ENCODE assay signal across 8 cellular contexts in genomic region chr10:28302668-28303488, GRCh38. TPM values are rescaled to one million over a fixed set of nuclear protein-coding genes. Genes with fewer than 3 reads are reported as not detected.
A peak's percentile ranks its signal among the peaks of the same experiment; 100 is the strongest.
DNase-seq lines count a peak whose midpoint lies in the region; ATAC-seq and TF ChIP-seq lines count a peak whose summit lies in the region.

Gene MPP7, minus strand, starts transcription at chr10:28303064. Its CDS starts 64,460 bp downstream, at chr10:28238604.

- peak within 1 kb of the TSS; percentile 90 for H3K27ac Mint-ChIP-seq in endodermal cell

- H3K9me3 ChIP-seq in HUES6 (ENCODE audit: control insufficient read depth, insufficient read depth, low read depth, low read length) (no peaks in the 10 kb centered on the region), NT2/D1 (ENCODE audit: insufficient read depth, low read length) (no peaks in the 10 kb centered on the region), endodermal cell (ENCODE audit: control insufficient read depth, low read length) (no peaks in the 10 kb centered on the region), mesenchymal stem cell (ENCODE audit: control insufficient read depth, low read length) (no peaks in the 10 kb centered on the region)

- peak within 1 kb of the TSS; percentile 61 for H3K9ac ChIP-seq in HUES6 (ENCODE audit: low read length)
- H3K9ac ChIP-seq in NT2/D1 (ENCODE audit: insufficient read length, low read depth): peak within 1 kb of the TSS; percentile 84
- peak within 1 kb of the TSS; percentile 45 for H3K9ac ChIP-seq in endodermal cell (ENCODE audit: extremely low read depth, low read length, poor library complexity, severe bottlenecking)
- peak within 1 kb of the TSS; percentile 61 for H3K9ac ChIP-seq in mesenchymal stem cell (ENCODE audit: low read length)

- H2BK120ac ChIP-seq in mesenchymal stem cell (ENCODE audit: low read depth, low read length): no peak within 1 kb of the TSS

- peaks cover 81% of the 10 kb centered on the region for H3K27me3 Mint-ChIP-seq in endodermal cell (ENCODE audit: insufficient read depth)

- WGBS in endodermal cell (ENCODE audit: insufficient coverage in 1 of 2, insufficient read length in 1 of 2), 2 experiments: 0% methylated on average over 35 to 76 of the region's 76 CpGs
- WGBS in mesenchymal stem cell: under 1% methylated on average over 71 of the region's 76 CpGs

- peaks cover 37% of the 10 kb centered on the region for H3K27me3 ChIP-seq in HUES6 (ENCODE audit: control insufficient read depth, insufficient read depth, low read length)
- H3K27me3 ChIP-seq in NT2/D1 (ENCODE audit: insufficient read depth, insufficient read length): peaks cover 18% of the 10 kb centered on the region
- H3K27me3 ChIP-seq in endodermal cell (ENCODE audit: control insufficient read depth, insufficient read depth, low read length, poor library complexity, severe bottlenecking): peaks cover 78% of the 10 kb centered on the region
- peaks cover 37 to 54% of the 10 kb centered on the region in 2 experiments for H3K27me3 ChIP-seq in mesenchymal stem cell (ENCODE audit: control insufficient read depth in 1 of 2, insufficient read depth in 1 of 2, low read length in 2 of 2)

- DNase-seq in Caki2 (ENCODE audit: low read depth): peak; percentile 97
- DNase-seq in NT2/D1 (ENCODE audit: low read depth, low spot score): peak; percentile 98
- DNase-seq in activated CD8-positive, alpha-beta memory T cell treated with anti-CD3 and anti-CD28 coated beads, Interleukin-2, amount 50 U/mL, for 24 hours (ENCODE audit: extremely low read depth): peak; percentile 84
- DNase-seq in endodermal cell: peak; percentile 99
- peak; percentile 98 for DNase-seq in mesenchymal stem cell
- peak; percentile 93 for DNase-seq in stimulated activated CD8-positive, alpha-beta memory T cell treated with anti-CD3 and anti-CD28 coated beads, Interleukin-12 subunit alpha, Interleukin-12 subunit beta, amount 100 ng/mL, for 1 hour (ENCODE audit: low read depth)

- H3K36me3 Mint-ChIP-seq in endodermal cell (ENCODE audit: low read depth): no peaks in the 10 kb centered on the region

- no peak within 1 kb of the TSS for H4K8ac ChIP-seq in mesenchymal stem cell (ENCODE audit: low read length)

- H2AK5ac ChIP-seq in mesenchymal stem cell (ENCODE audit: low read length, severe bottlenecking): no peak within 1 kb of the TSS

- H2BK12ac ChIP-seq in mesenchymal stem cell (ENCODE audit: low read length in 2 of 2): peak within 1 kb of the TSS in 1 of 2 experiments; percentile 29

- no peak within 1 kb of the TSS for H3K23ac ChIP-seq in mesenchymal stem cell (ENCODE audit: low read length in 2 of 2)

- in situ Hi-C loops in Caki2 (cut with HindIII; ENCODE audit: low pct_unique_long_range_greater_than_20kb, low sequenced_read_pairs): no loop called here

- H3K27ac ChIP-seq in HUES6 (ENCODE audit: low read depth, low read length) (no peak within 1 kb of the TSS), endodermal cell (ENCODE audit: low read depth, low read length) (peak within 1 kb of the TSS; percentile 40), mesenchymal stem cell (ENCODE audit: low read length, poor library complexity, severe bottlenecking) (no peak within 1 kb of the TSS)

- TF ChIP-seq CTCF in endodermal cell (conservative IDR thresholded peaks at IDR 0.05): peak; percentile 68

- no peak within 1 kb of the TSS for H3K4ac ChIP-seq in mesenchymal stem cell (ENCODE audit: low read depth in 1 of 2, low read length in 2 of 2)

- H2BK15ac ChIP-seq in mesenchymal stem cell (ENCODE audit: low read depth, poor library complexity, severe bottlenecking): no peak within 1 kb of the TSS

- peak within 1 kb of the TSS; percentile 71 for H3K4me2 ChIP-seq in mesenchymal stem cell (ENCODE audit: low read length, poor library complexity, severe bottlenecking)

- H4K91ac ChIP-seq in mesenchymal stem cell (ENCODE audit: low read length): no peak within 1 kb of the TSS

- no peaks in the 10 kb centered on the region for H3K9me3 Mint-ChIP-seq in endodermal cell

- peak within 1 kb of the TSS; percentile 70 for H3K4me3 Mint-ChIP-seq in endodermal cell

- peaks cover 9% of the 10 kb centered on the region for H3K4me1 ChIP-seq in HUES6 (ENCODE audit: control insufficient read depth, insufficient read depth, low read length)
- H3K4me1 ChIP-seq in NT2/D1 (ENCODE audit: insufficient read depth, insufficient read length): no peaks in the 10 kb centered on the region
- H3K4me1 ChIP-seq in endodermal cell (ENCODE audit: control insufficient read depth, insufficient read depth, low read length): no peaks in the 10 kb centered on the region
- H3K4me1 ChIP-seq in mesenchymal stem cell (ENCODE audit: control insufficient read depth, insufficient read depth, low read depth, low read length): peaks cover 2% of the 10 kb centered on the region

- H3K18ac ChIP-seq in mesenchymal stem cell (ENCODE audit: low read depth in 1 of 2, low read length in 2 of 2): no peak within 1 kb of the TSS

- peak within 1 kb of the TSS; percentile 79 for H3K4me3 ChIP-seq in HUES6 (ENCODE audit: low read depth, low read length)
- peak within 1 kb of the TSS; percentile 66 for H3K4me3 ChIP-seq in NT2/D1 (ENCODE audit: insufficient read length, low read depth)
- H3K4me3 ChIP-seq in endodermal cell (ENCODE audit: low read length): peak within 1 kb of the TSS; percentile 86
- peak within 1 kb of the TSS; percentile 79 for H3K4me3 ChIP-seq in mesenchymal stem cell (ENCODE audit: insufficient read depth in 1 of 2, low read depth in 1 of 2, low read length in 2 of 2)

- ATAC-seq in GM21515 (IDR thresholded peaks at IDR 0.05; ENCODE audit: unreplicated experiment): peak; percentile 100

- H3K36me3 ChIP-seq in HUES6 (ENCODE audit: control insufficient read depth, insufficient read depth, low read length) (no peaks in the 10 kb centered on the region), NT2/D1 (ENCODE audit: insufficient read depth, insufficient read length, low read length) (no peaks in the 10 kb centered on the region), endodermal cell (ENCODE audit: control insufficient read depth, insufficient read depth, low read length) (no peaks in the 10 kb centered on the region), mesenchymal stem cell (ENCODE audit: control insufficient read depth in 1 of 2, insufficient read depth in 2 of 2, low read depth in 1 of 2, low read length in 2 of 2) (no peaks in the 10 kb centered on the region)

- peak within 1 kb of the TSS; percentile 94 for H2AFZ ChIP-seq in mesenchymal stem cell (ENCODE audit: low read depth, low read length)

- peaks cover 12% of the 10 kb centered on the region for H3K4me1 Mint-ChIP-seq in endodermal cell

- no peak within 1 kb of the TSS for H3K14ac ChIP-seq in mesenchymal stem cell (ENCODE audit: low read length in 2 of 2)

- H2BK5ac ChIP-seq in mesenchymal stem cell (ENCODE audit: low read depth, low read length, poor library complexity, severe bottlenecking): no peak within 1 kb of the TSS

- H3K79me1 ChIP-seq in mesenchymal stem cell (replicated peaks; ENCODE audit: low read length, poor library complexity, severe bottlenecking): peaks cover 4% of the 10 kb centered on the region

RNA-seq across cellular contexts. Expression of gene MPP7, which starts in this region (rescaled TPM):
- total RNA-seq in Caki2 (2014; rRNA removed; shearing (Covaris generic); ENCODE audit: low replicate concordance): 1.8 TPM in 1 of 2 replicates, not detected in the other
- 1 to 10 TPM; 5.5 to 7.7 TPM for total RNA-seq in endodermal cell
- polyA plus RNA-seq in endodermal cell (2013, experiment 1 of 2): 3.5 TPM
- polyA plus RNA-seq in endodermal cell (2013, experiment 2 of 2): 3.4 TPM
- 0.10 TPM for polyA plus RNA-seq in mesenchymal stem cell (2013, experiment 1 of 2)
- polyA plus RNA-seq in mesenchymal stem cell (2013, experiment 2 of 2): 0.14 TPM
